In the genomic region with DNA sequence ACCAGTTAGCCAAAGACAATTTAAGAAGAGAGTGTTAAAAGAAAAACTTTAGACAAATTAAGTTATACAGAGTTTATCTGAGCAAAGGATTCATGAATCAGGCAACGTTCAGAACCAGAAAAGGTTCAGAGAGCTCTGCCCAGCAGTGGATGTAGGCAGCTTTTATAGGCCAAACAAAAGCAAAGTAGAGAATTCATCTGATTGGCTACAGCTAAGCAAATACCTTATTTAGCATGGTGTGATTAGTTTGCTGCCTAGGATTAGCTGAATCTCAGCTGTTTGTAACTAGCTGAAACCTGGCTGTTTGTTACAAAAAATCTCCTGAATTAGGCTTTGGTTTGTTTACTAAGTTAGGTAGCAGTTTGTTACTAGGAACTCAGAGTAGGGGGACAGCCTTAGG, we compare ENCODE assay signal across 1 cellular context.
TF ChIP-seq lines count a peak whose summit lies in the region.

No MANE protein-coding gene starts in this region.

TF ChIP-seq in HCT116, 20 proteins besides CTCF, POLR2A, EP300 and RAD21:
- TF ChIP-seq YY1 (IDR thresholded peaks at IDR 0.05; ENCODE audit: extremely low read depth, insufficient replicate concordance, low read depth, low read length) (no peak), TCF7L2 (IDR thresholded peaks at IDR 0.05; ENCODE audit: borderline replicate concordance, extremely low read depth, insufficient read depth, insufficient read length) (no peak), ELF1 (IDR thresholded peaks at IDR 0.05; ENCODE audit: borderline replicate concordance, low read depth) (no peak), SP1 (IDR thresholded peaks at IDR 0.05; ENCODE audit: low read depth) (no peak), ZNF274 (IDR thresholded peaks at IDR 0.05; ENCODE audit: low read depth, low read length) (no peak), EGR1 (IDR thresholded peaks at IDR 0.05; ENCODE audit: low read depth) (no peak), JUND (IDR thresholded peaks at IDR 0.05) (no peak), SRF (IDR thresholded peaks at IDR 0.05; ENCODE audit: low read depth) (no peak), CBX3 (IDR thresholded peaks at IDR 0.05; ENCODE audit: low read depth) (no peak), ZFX (IDR thresholded peaks at IDR 0.05) (no peak), CEBPB (IDR thresholded peaks at IDR 0.05; ENCODE audit: low read depth) (no peak), SIN3A (IDR thresholded peaks at IDR 0.05; ENCODE audit: low read depth) (no peak), POLR2AphosphoS5 (IDR thresholded peaks at IDR 0.05; ENCODE audit: low read depth, low read length) (no peak), EZH2phosphoT487 (IDR thresholded peaks at IDR 0.05; ENCODE audit: borderline replicate concordance) (no peak)
- TF ChIP-seq, protein P1, sequence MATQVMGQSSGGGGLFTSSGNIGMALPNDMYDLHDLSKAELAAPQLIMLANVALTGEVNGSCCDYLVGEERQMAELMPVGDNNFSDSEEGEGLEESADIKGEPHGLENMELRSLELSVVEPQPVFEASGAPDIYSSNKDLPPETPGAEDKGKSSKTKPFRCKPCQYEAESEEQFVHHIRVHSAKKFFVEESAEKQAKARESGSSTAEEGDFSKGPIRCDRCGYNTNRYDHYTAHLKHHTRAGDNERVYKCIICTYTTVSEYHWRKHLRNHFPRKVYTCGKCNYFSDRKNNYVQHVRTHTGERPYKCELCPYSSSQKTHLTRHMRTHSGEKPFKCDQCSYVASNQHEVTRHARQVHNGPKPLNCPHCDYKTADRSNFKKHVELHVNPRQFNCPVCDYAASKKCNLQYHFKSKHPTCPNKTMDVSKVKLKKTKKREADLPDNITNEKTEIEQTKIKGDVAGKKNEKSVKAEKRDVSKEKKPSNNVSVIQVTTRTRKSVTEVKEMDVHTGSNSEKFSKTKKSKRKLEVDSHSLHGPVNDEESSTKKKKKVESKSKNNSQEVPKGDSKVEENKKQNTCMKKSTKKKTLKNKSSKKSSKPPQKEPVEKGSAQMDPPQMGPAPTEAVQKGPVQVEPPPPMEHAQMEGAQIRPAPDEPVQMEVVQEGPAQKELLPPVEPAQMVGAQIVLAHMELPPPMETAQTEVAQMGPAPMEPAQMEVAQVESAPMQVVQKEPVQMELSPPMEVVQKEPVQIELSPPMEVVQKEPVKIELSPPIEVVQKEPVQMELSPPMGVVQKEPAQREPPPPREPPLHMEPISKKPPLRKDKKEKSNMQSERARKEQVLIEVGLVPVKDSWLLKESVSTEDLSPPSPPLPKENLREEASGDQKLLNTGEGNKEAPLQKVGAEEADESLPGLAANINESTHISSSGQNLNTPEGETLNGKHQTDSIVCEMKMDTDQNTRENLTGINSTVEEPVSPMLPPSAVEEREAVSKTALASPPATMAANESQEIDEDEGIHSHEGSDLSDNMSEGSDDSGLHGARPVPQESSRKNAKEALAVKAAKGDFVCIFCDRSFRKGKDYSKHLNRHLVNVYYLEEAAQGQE (IDR thresholded peaks at IDR 0.05; ENCODE audit: low read depth) = no peak
- TF ChIP-seq, protein P2, sequence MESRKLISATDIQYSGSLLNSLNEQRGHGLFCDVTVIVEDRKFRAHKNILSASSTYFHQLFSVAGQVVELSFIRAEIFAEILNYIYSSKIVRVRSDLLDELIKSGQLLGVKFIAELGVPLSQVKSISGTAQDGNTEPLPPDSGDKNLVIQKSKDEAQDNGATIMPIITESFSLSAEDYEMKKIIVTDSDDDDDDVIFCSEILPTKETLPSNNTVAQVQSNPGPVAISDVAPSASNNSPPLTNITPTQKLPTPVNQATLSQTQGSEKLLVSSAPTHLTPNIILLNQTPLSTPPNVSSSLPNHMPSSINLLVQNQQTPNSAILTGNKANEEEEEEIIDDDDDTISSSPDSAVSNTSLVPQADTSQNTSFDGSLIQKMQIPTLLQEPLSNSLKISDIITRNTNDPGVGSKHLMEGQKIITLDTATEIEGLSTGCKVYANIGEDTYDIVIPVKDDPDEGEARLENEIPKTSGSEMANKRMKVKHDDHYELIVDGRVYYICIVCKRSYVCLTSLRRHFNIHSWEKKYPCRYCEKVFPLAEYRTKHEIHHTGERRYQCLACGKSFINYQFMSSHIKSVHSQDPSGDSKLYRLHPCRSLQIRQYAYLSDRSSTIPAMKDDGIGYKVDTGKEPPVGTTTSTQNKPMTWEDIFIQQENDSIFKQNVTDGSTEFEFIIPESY (IDR thresholded peaks at IDR 0.05; ENCODE audit: extremely low read depth, insufficient replicate concordance, low read length) = no peak
- TF ChIP-seq, protein P3, sequence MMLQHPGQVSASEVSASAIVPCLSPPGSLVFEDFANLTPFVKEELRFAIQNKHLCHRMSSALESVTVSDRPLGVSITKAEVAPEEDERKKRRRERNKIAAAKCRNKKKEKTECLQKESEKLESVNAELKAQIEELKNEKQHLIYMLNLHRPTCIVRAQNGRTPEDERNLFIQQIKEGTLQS (IDR thresholded peaks at IDR 0.05) = no peak
- TF ChIP-seq, protein P4, sequence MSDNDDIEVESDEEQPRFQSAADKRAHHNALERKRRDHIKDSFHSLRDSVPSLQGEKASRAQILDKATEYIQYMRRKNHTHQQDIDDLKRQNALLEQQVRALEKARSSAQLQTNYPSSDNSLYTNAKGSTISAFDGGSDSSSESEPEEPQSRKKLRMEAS (IDR thresholded peaks at IDR 0.05) = no peak
